ENCODE assay signal across 9 cellular contexts in genomic region chr11:33772300-33772699, GRCh38. TPM values are rescaled to one million over a fixed set of nuclear protein-coding genes. Genes with fewer than 3 reads are reported as not detected.
DNase-seq lines count a peak whose midpoint lies in the region; ATAC-seq and TF ChIP-seq lines count a peak whose summit lies in the region.
"Had no signal": no experiment of that assay in that cellular context is flagged by ENCODE, and none has a peak within 500 bp of the region (broad histone marks: within the 10 kb centered on the region; RNA-seq: fewer than 3 reads in every experiment).

No MANE protein-coding gene starts in this region.

- no peak overlapping the region for H3K27ac ChIP-seq in breast epithelium
- peak overlapping the region; percentile 45 for H3K27ac ChIP-seq in PC-3 (ENCODE audit: low read length)
- H3K27ac ChIP-seq in foreskin keratinocyte, result peak overlapping the region; percentile 16

- H3K4me1 Mint-ChIP-seq in MCF 10A (ENCODE audit: insufficient read depth, unreplicated experiment), result peaks cover 25% of the 10 kb centered on the region
- H3K4me1 Mint-ChIP-seq in stimulated activated memory B cell treated with anti-CD40 and anti-IgM and Interleukin-4, amounts not matched to agents 10 μg/mL and 1 μg/mL and 100 μg/mL, for 72 hours, result peaks cover 50% of the 10 kb centered on the region
- peaks cover 2% of the 10 kb centered on the region for H3K4me1 Mint-ChIP-seq in glutamatergic neuron (ENCODE audit: low read depth, unreplicated experiment)

- H2AFZ ChIP-seq in PC-3 (ENCODE audit: low read length), result no peak overlapping the region

- CTCF ChIA-PET in MCF 10A (lab: Yijun Ruan, JAX) (interaction anchor here (0.6 to 1.6 kb wide), 6 partner anchors 51 to 84 kb away, joined by 3 to 4 read pairs (median 3); no protein-coding TSS in a partner anchor), PC-3 (lab: Charles Lee) (no interaction called here)

- POLR2A ChIA-PET in MCF 10A (lab: Yijun Ruan, JAX) (interaction anchor here (0.6 to 3.2 kb wide), 11 partner anchors 22 to 414 kb away, joined by 3 to 27 read pairs (median 4); partner anchors contain the start of genes CAPRIN1 and CD59), PC-3 (lab: Charles Lee; ENCODE audit: unreplicated experiment) (interaction anchor here (0.6 kb wide), 1 partner anchor 55 kb away, joined by 5 read pairs; no protein-coding TSS in a partner anchor)

- DNase-seq in MCF 10A (ENCODE audit: unreplicated experiment), result peak; percentile 54
- DNase-seq in breast epithelium (ENCODE audit: low spot score in 2 of 2), result no peak
- DNase-seq in PC-3, result peak; percentile 77
- peak; percentile 62 to 90 for DNase-seq in foreskin keratinocyte
- no peak for DNase-seq in NK-92 treated with Interleukin-12 subunit alpha and Interleukin-12 subunit beta, amount 100 ng/mL, for 24 hours (lab: John Stamatoyannopoulos, UW)
- no peak for DNase-seq in germinal center (ENCODE audit: low spot score)
- no peak for DNase-seq in glutamatergic neuron
- DNase-seq: NCI-H446 treated with DMSO at 0.1 percent for 48 hours had no signal

- H3K27me3 Mint-ChIP-seq in MCF 10A (ENCODE audit: insufficient read depth, unreplicated experiment), result no peaks in the 10 kb centered on the region
- H3K27me3 Mint-ChIP-seq in stimulated activated memory B cell treated with anti-CD40 and anti-IgM and Interleukin-4, amounts not matched to agents 10 μg/mL and 1 μg/mL and 100 μg/mL, for 72 hours, result peaks cover 8% of the 10 kb centered on the region
- peaks cover 4% of the 10 kb centered on the region for H3K27me3 Mint-ChIP-seq in glutamatergic neuron (ENCODE audit: unreplicated experiment)

- H3K79me2 ChIP-seq in PC-3 (ENCODE audit: low read length), result peaks cover 44% of the 10 kb centered on the region

- peaks cover 9% of the 10 kb centered on the region; the same call in 1 of the 2 replicates for H4K20me1 ChIP-seq in PC-3 (ENCODE audit: low read length)

- H3K4me3 ChIP-seq in breast epithelium (no peak overlapping the region), PC-3 (ENCODE audit: low read length) (peak overlapping the region; percentile 97; the same call in 1 of the 2 replicates)

- H3K9ac ChIP-seq in PC-3 (ENCODE audit: low read length), result no peak overlapping the region; the same call in 1 of the 2 replicates

- BruUV-seq in MCF 10A (replicated peaks; lab: Mats Ljungman, UMichigan) (no TSS peak), PC-3 (replicated peaks; lab: Mats Ljungman, UMichigan) (no TSS peak)

- no peak for TF ChIP-seq POLR2A in breast epithelium (IDR thresholded peaks at IDR 0.05)

- no peaks in the 10 kb centered on the region for H3F3A ChIP-seq in PC-3 (ENCODE audit: low read length, unreplicated experiment)

- H3K4me2 ChIP-seq in PC-3 (ENCODE audit: low read length), result peak overlapping the region; percentile 95

- H3K9me2 ChIP-seq in PC-3 (replicated peaks; ENCODE audit: low read length), result no peaks in the 10 kb centered on the region

- peaks cover 21% of the 10 kb centered on the region for H3K36me3 Mint-ChIP-seq in MCF 10A (ENCODE audit: insufficient read depth, unreplicated experiment)
- H3K36me3 Mint-ChIP-seq in stimulated activated memory B cell treated with anti-CD40 and anti-IgM and Interleukin-4, amounts not matched to agents 10 μg/mL and 1 μg/mL and 100 μg/mL, for 72 hours, result peaks cover 14% of the 10 kb centered on the region
- H3K36me3 Mint-ChIP-seq in glutamatergic neuron (ENCODE audit: unreplicated experiment), result no peaks in the 10 kb centered on the region

- no peaks in the 10 kb centered on the region for H3K9me3 Mint-ChIP-seq in MCF 10A (ENCODE audit: unreplicated experiment)
- no peaks in the 10 kb centered on the region for H3K9me3 Mint-ChIP-seq in stimulated activated memory B cell treated with anti-CD40 and anti-IgM and Interleukin-4, amounts not matched to agents 10 μg/mL and 1 μg/mL and 100 μg/mL, for 72 hours
- peaks cover 2% of the 10 kb centered on the region for H3K9me3 Mint-ChIP-seq in glutamatergic neuron (ENCODE audit: unreplicated experiment)

- peaks cover 5 to 9% of the 10 kb centered on the region in 2 donors for H3K4me1 ChIP-seq in breast epithelium
- peaks cover 47% of the 10 kb centered on the region for H3K4me1 ChIP-seq in PC-3 (ENCODE audit: insufficient read depth, low read length)
- peaks cover 57% of the 10 kb centered on the region for H3K4me1 ChIP-seq in foreskin keratinocyte

- ATAC-seq in PC-3, result peak; percentile 56
- peak; percentile 84 for ATAC-seq in foreskin keratinocyte
- no peak for ATAC-seq in stimulated activated memory B cell treated with anti-CD40 and anti-IgM and Interleukin-4, amounts not matched to agents 10 μg/mL and 1 μg/mL and 100 μg/mL, for 72 hours

- H3K27ac Mint-ChIP-seq in MCF 10A (ENCODE audit: low read depth, unreplicated experiment) (no peak overlapping the region), glutamatergic neuron (ENCODE audit: unreplicated experiment) (no peak overlapping the region)
- H3K27ac Mint-ChIP-seq in stimulated activated memory B cell treated with anti-CD40 and anti-IgM and Interleukin-4, amounts not matched to agents 10 μg/mL and 1 μg/mL and 100 μg/mL, for 72 hours, result no peak overlapping the region

- intact Hi-C loops in MCF 10A (cut with micrococcal nuclease) (no loop called here), breast epithelium (cut with DNase I; ENCODE audit: low total_unique reads) (no loop called here), PC-3 (cut with micrococcal nuclease) (loop anchor here (5.0 kb wide), 1 partner anchor 35 kb away; no protein-coding TSS in a partner anchor)

- no peaks in the 10 kb centered on the region for H3K9me3 ChIP-seq in breast epithelium
- no peaks in the 10 kb centered on the region for H3K9me3 ChIP-seq in PC-3 (ENCODE audit: low read length)

- H3K36me3 ChIP-seq in breast epithelium (no peaks in the 10 kb centered on the region), PC-3 (ENCODE audit: low read depth, low read length) (peaks cover 12% of the 10 kb centered on the region)

- H3K4me3 Mint-ChIP-seq in MCF 10A (ENCODE audit: unreplicated experiment), result peak overlapping the region; percentile 88
- peak overlapping the region; percentile 35 for H3K4me3 Mint-ChIP-seq in stimulated activated memory B cell treated with anti-CD40 and anti-IgM and Interleukin-4, amounts not matched to agents 10 μg/mL and 1 μg/mL and 100 μg/mL, for 72 hours
- no peak overlapping the region for H3K4me3 Mint-ChIP-seq in glutamatergic neuron (ENCODE audit: unreplicated experiment)

- TF ChIP-seq CTCF in MCF 10A (IDR thresholded peaks at IDR 0.05; ENCODE audit: unreplicated experiment) (no peak), breast epithelium (IDR thresholded peaks at IDR 0.05) (no peak), PC-3 (conservative IDR thresholded peaks at IDR 0.05; ENCODE audit: low read depth, low read length) (no peak), foreskin keratinocyte (conservative IDR thresholded peaks at IDR 0.05) (peak; percentile 14), glutamatergic neuron (IDR thresholded peaks at IDR 0.05; ENCODE audit: partially characterized antibody, unreplicated experiment) (no peak)

- no peaks in the 10 kb centered on the region for H3K27me3 ChIP-seq in breast epithelium
- no peaks in the 10 kb centered on the region for H3K27me3 ChIP-seq in PC-3 (ENCODE audit: low read length)
- H3K27me3 ChIP-seq in foreskin keratinocyte, result no peaks in the 10 kb centered on the region

RNA-seq across cellular contexts. Expression of gene FBXO3, which starts 2.0 kb away (rescaled TPM):
- 20.1 and 22.7 TPM in 2 replicates for total RNA-seq in MCF 10A (2022)
- 10 to 100 TPM; 35.0 to 60.6 (median 46.9) TPM for total RNA-seq in breast epithelium
- 20.2 and 22.5 TPM in 2 replicates for total RNA-seq in PC-3 (2014; rRNA removed)
- 34.0 and 34.9 TPM in 2 replicates for total RNA-seq in foreskin keratinocyte
- polyA plus RNA-seq in foreskin keratinocyte, result 14.5 and 15.5 TPM in 2 replicates
- 30.5 TPM for total RNA-seq in glutamatergic neuron (ENCODE audit: unreplicated experiment)

RNA-seq across cellular contexts. Expression of gene CD59, which starts 36.1 kb away (rescaled TPM):
- 597 and 618 TPM in 2 replicates for total RNA-seq in MCF 10A (2022)
- 100 to 1,000 TPM; 296 to 563 (median 375) TPM for total RNA-seq in breast epithelium
- 134 and 170 TPM in 2 replicates for total RNA-seq in PC-3 (2014; rRNA removed)
- 670 and 816 TPM in 2 replicates for total RNA-seq in foreskin keratinocyte
- 645 and 724 TPM in 2 replicates for polyA plus RNA-seq in foreskin keratinocyte
- total RNA-seq in glutamatergic neuron (ENCODE audit: unreplicated experiment), result 105 TPM

Comparison
In these comparisons a context has a peak if more than half of its experiments do, and no peak if none do; other contexts are left out.
1. DNase-seq: peak in MCF 10A (single experiment), PC-3 (single experiment) and foreskin keratinocyte (2 of 2); none in breast epithelium (0 of 2), NK-92 treated with Interleukin-12 subunit alpha and Interleukin-12 subunit beta, amount 100 ng/mL, for 24 hours (single experiment), germinal center (single experiment) and glutamatergic neuron (single experiment).
2. H3K27ac ChIP-seq: peak in PC-3 (single experiment) and foreskin keratinocyte (single experiment); none in breast epithelium (0 of 2).